ENCODE assay signal across 7 cellular contexts in genomic region chr10:72316748-72317435, GRCh38. TPM values are rescaled to one million over a fixed set of nuclear protein-coding genes. Genes with fewer than 3 reads are reported as not detected.
DNase-seq lines count a peak whose midpoint lies in the region; ATAC-seq and TF ChIP-seq lines count a peak whose summit lies in the region.

No MANE protein-coding gene starts in this region.

- H3F3A ChIP-seq in SK-N-SH (replicated peaks; ENCODE audit: insufficient read depth) (peaks cover 24% of the 10 kb centered on the region), PC-3 (ENCODE audit: low read length, unreplicated experiment) (peaks cover 4% of the 10 kb centered on the region)

- peak; percentile 44 to 59 for TF ChIP-seq POLR2A in gastrocnemius medialis (IDR thresholded peaks at IDR 0.05)

- no peaks in the 10 kb centered on the region for H3K9me3 Mint-ChIP-seq in IgD-negative memory B cell

- H3K4me2 ChIP-seq in SK-N-SH (no peak overlapping the region), PC-3 (ENCODE audit: low read length) (no peak overlapping the region)

- peak overlapping the region in 2 of 3 donors; percentile 59 to 73 for H3K27ac Mint-ChIP-seq in IgD-negative memory B cell

- H3K9me2 ChIP-seq in SK-N-SH (no peaks in the 10 kb centered on the region), PC-3 (replicated peaks; ENCODE audit: low read length) (no peaks in the 10 kb centered on the region)

- ATAC-seq in gastrocnemius medialis (peak; percentile 5 to 6), PC-3 (no peak), GM18907 (IDR thresholded peaks at IDR 0.05; ENCODE audit: unreplicated experiment) (no peak)

- 77% methylated on average over 8 of the region's 12 CpGs for WGBS in SK-N-SH (ENCODE audit: low lambda C conversion rate)

- H3K36me3 Mint-ChIP-seq in IgD-negative memory B cell = no peaks in the 10 kb centered on the region

- no TSS peak for BruUV-seq in PC-3 (replicated peaks; lab: Mats Ljungman, UMichigan)

- peaks cover 41 to 54% of the 10 kb centered on the region in 2 experiments for H3K4me1 ChIP-seq in SK-N-SH (ENCODE audit: control insufficient read depth in 1 of 2, insufficient read depth in 2 of 2, low read depth in 1 of 2, low read length in 1 of 2)
- peaks cover 66% of the 10 kb centered on the region for H3K4me1 ChIP-seq in effector memory CD4-positive, alpha-beta T cell (ENCODE audit: control insufficient read depth, insufficient read depth, low read length, poor library complexity, severe bottlenecking)
- peaks cover 61 to 62% of the 10 kb centered on the region in 2 donors for H3K4me1 ChIP-seq in gastrocnemius medialis
- H3K4me1 ChIP-seq in PC-3 (ENCODE audit: insufficient read depth, low read length) = peaks cover 55% of the 10 kb centered on the region

- POLR2A ChIA-PET in SK-N-SH (lab: Yijun Ruan, JAX) (interaction anchor here (0.7 to 10.9 kb wide), 6 partner anchors 9 to 43 kb away, joined by 3 to 188 read pairs (median 4); partner anchors contain the start of gene DDIT4), HEK293T (lab: Yijun Ruan, JAX) (interaction anchor here (0.7 to 22.3 kb wide), 3 partner anchors 39 to 940 kb away, joined by 3 to 517 read pairs (median 3); partner anchors contain the start of genes ASCC1 and DDIT4), PC-3 (lab: Charles Lee; ENCODE audit: unreplicated experiment) (no interaction called here)

- in situ Hi-C loops in gastrocnemius medialis (cut with MboI; ENCODE audit: low sequenced_read_pairs in 4 of 4) = loop anchor here in 2 of 4 donors (5.0 to 10.0 kb wide), 2 partner anchors 82 to 90 kb away; no protein-coding TSS in a partner anchor

- peak in 1 of 2 experiments; percentile 74; a peak in 1 of 4 replicates for TF ChIP-seq EP300 in SK-N-SH (IDR thresholded peaks at IDR 0.05; ENCODE audit: borderline replicate concordance in 1 of 2, low read depth in 1 of 2, low read length in 1 of 2)

- CTCF ChIA-PET in SK-N-SH (lab: Yijun Ruan, JAX) = interaction anchor here (1.0 to 1.9 kb wide), 7 partner anchors 9 to 421 kb away, joined by 3 to 10 read pairs (median 3); partner anchors contain the start of gene DDIT4
- CTCF ChIA-PET in HEK293T (lab: Yijun Ruan, JAX) = interaction anchor here (0.6 kb wide), 1 partner anchor 11 kb away, joined by 3 read pairs; no protein-coding TSS in a partner anchor
- CTCF ChIA-PET in PC-3 (lab: Charles Lee) = no interaction called here

- H4K20me1 ChIP-seq in SK-N-SH (ENCODE audit: insufficient read depth) = no peaks in the 10 kb centered on the region
- no peaks in the 10 kb centered on the region for H4K20me1 ChIP-seq in PC-3 (ENCODE audit: low read length)

- no peaks in the 10 kb centered on the region for H3K27me3 Mint-ChIP-seq in IgD-negative memory B cell

- no peak for TF ChIP-seq CTCF in SK-N-SH (IDR thresholded peaks at IDR 0.05)
- no peak for TF ChIP-seq CTCF in gastrocnemius medialis (IDR thresholded peaks at IDR 0.05 in 4 of 5, conservative IDR thresholded peaks at IDR 0.05 in 1 of 5)
- no peak for TF ChIP-seq CTCF in PC-3 (conservative IDR thresholded peaks at IDR 0.05; ENCODE audit: low read depth, low read length)

- no peak overlapping the region for H2AFZ ChIP-seq in SK-N-SH (ENCODE audit: low read depth)
- H2AFZ ChIP-seq in PC-3 (ENCODE audit: low read length) = no peak overlapping the region

- H3K4me3 ChIP-seq in SK-N-SH (ENCODE audit: low read depth in 2 of 2, low read length in 1 of 2) (no peak overlapping the region), gastrocnemius medialis (no peak overlapping the region), PC-3 (ENCODE audit: low read length) (no peak overlapping the region)
- H3K4me3 ChIP-seq in effector memory CD4-positive, alpha-beta T cell (ENCODE audit: insufficient read depth, low read depth, low read length, poor library complexity, severe bottlenecking) = no peak overlapping the region

- no peak overlapping the region for H3K9ac ChIP-seq in SK-N-SH
- H3K9ac ChIP-seq in PC-3 (ENCODE audit: low read length) = no peak overlapping the region

- peak overlapping the region; percentile 61 to 92; a peak in 2 of 4 replicates for H3K27ac ChIP-seq in SK-N-SH (ENCODE audit: low read depth in 2 of 2, low read length in 1 of 2)
- H3K27ac ChIP-seq in effector memory CD4-positive, alpha-beta T cell (ENCODE audit: insufficient read depth, low read length, poor library complexity, severe bottlenecking) = peak overlapping the region; percentile 20
- peak overlapping the region; percentile 92 to 97 (median 96) for H3K27ac ChIP-seq in gastrocnemius medialis
- H3K27ac ChIP-seq in PC-3 (ENCODE audit: low read length) = no peak overlapping the region

- peaks cover 29 to 38% (median 36%) of the 10 kb centered on the region in 3 donors for H3K4me1 Mint-ChIP-seq in IgD-negative memory B cell

- no peaks in the 10 kb centered on the region for H3K36me3 ChIP-seq in SK-N-SH (replicated peaks in 1 of 2; ENCODE audit: control insufficient read depth in 1 of 2, insufficient read depth in 2 of 2, low read length in 1 of 2)
- H3K36me3 ChIP-seq in effector memory CD4-positive, alpha-beta T cell (ENCODE audit: control insufficient read depth, insufficient read depth, low read length) = no peaks in the 10 kb centered on the region
- H3K36me3 ChIP-seq in gastrocnemius medialis = no peaks in the 10 kb centered on the region
- H3K36me3 ChIP-seq in PC-3 (ENCODE audit: low read depth, low read length) = no peaks in the 10 kb centered on the region

- intact Hi-C loops in gastrocnemius medialis (cut with DNase I; ENCODE audit: low total_unique reads) (loop anchor here (10.0 kb wide), 1 partner anchor 452 kb away; no protein-coding TSS in a partner anchor), PC-3 (cut with micrococcal nuclease) (no loop called here)

- H3K4me3 Mint-ChIP-seq in IgD-negative memory B cell = peak overlapping the region; percentile 41 to 92 (median 71)

- H3K27me3 ChIP-seq in SK-N-SH (ENCODE audit: insufficient read depth) (no peaks in the 10 kb centered on the region), gastrocnemius medialis (no peaks in the 10 kb centered on the region), PC-3 (ENCODE audit: low read length) (no peaks in the 10 kb centered on the region)
- no peaks in the 10 kb centered on the region for H3K27me3 ChIP-seq in effector memory CD4-positive, alpha-beta T cell (replicated peaks; ENCODE audit: control insufficient read depth, insufficient read depth, low read length, poor library complexity, severe bottlenecking)

- peak; percentile 37; the same call in 1 of the 2 replicates for TF ChIP-seq RAD21 in SK-N-SH (IDR thresholded peaks at IDR 0.05; ENCODE audit: low read length)

- H3K79me2 ChIP-seq in SK-N-SH (ENCODE audit: insufficient read depth) (no peaks in the 10 kb centered on the region), PC-3 (ENCODE audit: low read length) (no peaks in the 10 kb centered on the region)

- H3K9me3 ChIP-seq in SK-N-SH (no peaks in the 10 kb centered on the region), gastrocnemius medialis (no peaks in the 10 kb centered on the region), PC-3 (ENCODE audit: low read length) (no peaks in the 10 kb centered on the region)
- no peaks in the 10 kb centered on the region for H3K9me3 ChIP-seq in effector memory CD4-positive, alpha-beta T cell (ENCODE audit: control insufficient read depth, low read length)

- DNase-seq in SK-N-SH = peak; percentile 79
- peak in 1 of 3 donors; percentile 44 for DNase-seq in effector memory CD4-positive, alpha-beta T cell
- DNase-seq in gastrocnemius medialis = peak; percentile 83 to 88
- DNase-seq in HEK293T (ENCODE audit: extremely low spot score) = no peak
- no peak for DNase-seq in PC-3

TF ChIP-seq in SK-N-SH, 30 proteins besides CTCF, POLR2A, EP300 and RAD21 (continues in another document):
- no peak for TF ChIP-seq ELF1 (IDR thresholded peaks at IDR 0.05)
- TF ChIP-seq USF2 (IDR thresholded peaks at IDR 0.05; ENCODE audit: borderline replicate concordance, low read depth, low read length) = peak; percentile 46; the same call in 1 of the 2 replicates
- TF ChIP-seq MAX (IDR thresholded peaks at IDR 0.05; ENCODE audit: low read depth) = no peak
- no peak for TF ChIP-seq RXRA (IDR thresholded peaks at IDR 0.05; ENCODE audit: borderline replicate concordance, low read depth)

TF ChIP-seq in HEK293T, 16 proteins besides CTCF, POLR2A, EP300 and RAD21:
- TF ChIP-seq CTBP1 (IDR thresholded peaks at IDR 0.05; ENCODE audit: borderline replicate concordance) = no peak
- TF ChIP-seq HDGF (IDR thresholded peaks at IDR 0.05; ENCODE audit: borderline replicate concordance) = no peak
- TF ChIP-seq FOXK2 (IDR thresholded peaks at IDR 0.05) = no peak
- TF ChIP-seq ELF4 (IDR thresholded peaks at IDR 0.05) = no peak
- no peak for TF ChIP-seq BHLHE40 (IDR thresholded peaks at IDR 0.05; ENCODE audit: borderline replicate concordance)
- no peak for TF ChIP-seq ZNF384 (IDR thresholded peaks at IDR 0.05)

RNA-seq across cellular contexts. Expression of gene DNAJB12, which starts 37.8 kb away (rescaled TPM):
- 27.6 TPM for polyA plus RNA-seq in IgD-negative memory B cell
- polyA plus RNA-seq in SK-N-SH (2012; rRNA removed) = 22.9 and 25.8 TPM in 2 replicates
- polyA plus RNA-seq in SK-N-SH (2012; cell fraction: cytosol; rRNA removed) = 15.6 and 19.0 TPM in 2 replicates
- polyA plus RNA-seq in SK-N-SH (2012; cell fraction: nucleus; rRNA removed) = 38.8 and 40.0 TPM in 2 replicates
- total RNA-seq in gastrocnemius medialis = 10 to 100 TPM; 35.8 to 49.7 (median 39.0) TPM
- total RNA-seq in PC-3 (2014; rRNA removed) = 25.7 and 30.9 TPM in 2 replicates

RNA-seq across cellular contexts. Expression of gene DDIT4, which starts 43.2 kb away (rescaled TPM):
- polyA plus RNA-seq in IgD-negative memory B cell (79.9 TPM), SK-N-SH (2012; rRNA removed) (24.9 and 30.4 TPM in 2 replicates)
- 19.5 and 19.9 TPM in 2 replicates for polyA plus RNA-seq in SK-N-SH (2012; cell fraction: cytosol; rRNA removed)
- 41.8 and 55.3 TPM in 2 replicates for polyA plus RNA-seq in SK-N-SH (2012; cell fraction: nucleus; rRNA removed)
- total RNA-seq in gastrocnemius medialis (100 to 1,000 TPM; 296 to 667 (median 319) TPM), PC-3 (2014; rRNA removed) (68.9 and 94.2 TPM in 2 replicates)

Comparison
In these comparisons a context has a peak if more than half of its experiments do, and no peak if none do; other contexts are left out.
1. DNase-seq: peak in SK-N-SH (single experiment) and gastrocnemius medialis (2 of 2); none in HEK293T (single experiment) and PC-3 (single experiment).
2. ATAC-seq: peak in gastrocnemius medialis (2 of 2); none in PC-3 (single experiment) and GM18907 (single experiment).